Comparison of ENCODE assay signal across 1 cellular context in genomic region chr4:48804584-48805301, GRCh38.
TF ChIP-seq lines count a peak whose summit lies in the region.

No MANE protein-coding gene starts in this region.

TF ChIP-seq in WTC11, 78 proteins besides CTCF, POLR2A, EP300 and RAD21 (continued from another document):
- TF ChIP-seq EMX1 (CRISPR knock-in tag; IDR thresholded peaks at IDR 0.05) = no peak
